1 cellular context compared by ENCODE assay signal in genomic region chr2:188986839-188987238, GRCh38.
A peak's percentile ranks its signal among the peaks of the same experiment; 100 is the strongest.
TF ChIP-seq lines count a peak whose summit lies in the region.

No MANE protein-coding gene starts in this region.

TF ChIP-seq in SK-N-SH treated with all-trans-retinoic acid at 6 μM for 48 hours, 23 proteins besides CTCF, POLR2A, EP300 and RAD21 (continued from another document):
- TF ChIP-seq POU6F1 (CRISPR knock-in tag; IDR thresholded peaks at IDR 0.05; ENCODE audit: borderline replicate concordance, low read depth), result peak; percentile 59; the same call in 1 of the 2 replicates
- peak; percentile 77 for TF ChIP-seq PATZ1 (CRISPR knock-in tag; IDR thresholded peaks at IDR 0.05; ENCODE audit: borderline replicate concordance)
